In genomic region chr6:9848094-9848493, GRCh38 we compare ENCODE assay signal across 2 cellular contexts.
TF ChIP-seq lines count a peak whose summit lies in the region.

No MANE protein-coding gene starts in this region.

TF ChIP-seq in IMR-90, 13 proteins besides CTCF, POLR2A, EP300 and RAD21 (continued from another document):
- no peak for TF ChIP-seq MAZ (IDR thresholded peaks at IDR 0.05; ENCODE audit: borderline replicate concordance, low read depth, low read length)
- no peak for TF ChIP-seq SMC3 (IDR thresholded peaks at IDR 0.05; ENCODE audit: low read depth, low read length)
- TF ChIP-seq RCOR1 (IDR thresholded peaks at IDR 0.05; ENCODE audit: insufficient replicate concordance, low read length) = no peak
- TF ChIP-seq USF2 (IDR thresholded peaks at IDR 0.05; ENCODE audit: low read depth, low read length) = no peak

TF ChIP-seq in HEK293T, 16 proteins besides CTCF, POLR2A, EP300 and RAD21 (continued from another document):
- TF ChIP-seq FOXM1 (IDR thresholded peaks at IDR 0.05; ENCODE audit: borderline replicate concordance) = no peak
- no peak for TF ChIP-seq SUZ12 (IDR thresholded peaks at IDR 0.05)
- no peak for TF ChIP-seq ARNT (IDR thresholded peaks at IDR 0.05)
- no peak for TF ChIP-seq NFRKB (IDR thresholded peaks at IDR 0.05)
- no peak for TF ChIP-seq FOXA1 (IDR thresholded peaks at IDR 0.05)
- TF ChIP-seq ELF4 (IDR thresholded peaks at IDR 0.05) = no peak
- TF ChIP-seq SP1 (IDR thresholded peaks at IDR 0.05) = no peak
